8 cellular contexts compared by ENCODE assay signal in the genomic region with DNA sequence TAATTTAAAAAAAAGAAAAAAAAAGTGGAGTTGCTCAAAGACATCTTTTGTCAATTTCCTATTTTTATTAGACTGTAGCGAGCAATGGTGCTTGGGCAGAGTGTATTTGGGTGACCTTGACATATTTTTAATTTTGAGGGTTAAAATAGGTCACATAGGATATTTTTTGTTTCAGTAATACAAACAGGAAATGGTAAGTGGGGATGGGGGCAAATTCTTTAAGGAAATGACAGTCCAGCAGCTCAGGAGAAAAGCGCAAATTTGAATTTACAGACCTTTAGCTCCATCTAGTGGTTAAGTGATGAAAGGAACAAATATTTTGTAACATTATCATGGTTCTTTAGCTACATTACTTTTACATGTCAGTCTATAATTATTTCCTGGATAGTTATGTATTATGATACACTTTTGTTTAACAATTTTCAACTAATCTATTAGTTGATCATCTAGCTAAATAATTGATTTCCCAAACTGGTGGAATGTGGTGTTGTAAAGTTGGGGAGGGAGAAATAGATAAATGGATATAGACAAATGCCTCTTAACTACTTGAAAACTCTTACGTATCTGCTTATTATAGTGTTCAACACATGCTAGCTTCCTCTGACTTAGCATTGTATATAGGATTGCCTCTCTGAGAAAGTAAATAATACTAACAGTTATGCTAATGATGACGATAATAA. TPM values are rescaled to one million over a fixed set of nuclear protein-coding genes. Genes with fewer than 3 reads are reported as not detected.
DNase-seq lines count a peak whose midpoint lies in the region; ATAC-seq and TF ChIP-seq lines count a peak whose summit lies in the region.

No MANE protein-coding gene starts in this region.

- intact Hi-C loops in breast epithelium (cut with DNase I; ENCODE audit: low total_unique reads) (loop anchor here (5.0 kb wide), 1 partner anchor 287 kb away; no protein-coding TSS in a partner anchor), left colon (cut with DNase I, micrococcal nuclease) (loop anchor here in 1 of 2 donors (5.0 to 10.0 kb wide), 4 partner anchors 147 to 1560 kb away; no protein-coding TSS in a partner anchor), vagina (cut with DNase I) (loop anchor here (10.0 kb wide), 2 partner anchors 230 to 550 kb away; a partner anchor contains a TSS)

- no peaks in the 10 kb centered on the region for H3K36me3 ChIP-seq in breast epithelium
- no peaks in the 10 kb centered on the region for H3K36me3 ChIP-seq in vagina

- H3K9me3 ChIP-seq in breast epithelium, result no peaks in the 10 kb centered on the region
- H3K9me3 ChIP-seq in vagina, result no peaks in the 10 kb centered on the region

- TF ChIP-seq CTCF in breast epithelium (IDR thresholded peaks at IDR 0.05) (peak; percentile 82 to 91 (median 85)), vagina (IDR thresholded peaks at IDR 0.05) (peak; percentile 73 to 92 (median 85))

- H3K27me3 ChIP-seq in breast epithelium (no peaks in the 10 kb centered on the region), vagina (no peaks in the 10 kb centered on the region)

- H3K4me3 ChIP-seq in breast epithelium (no peak overlapping the region), vagina (no peak overlapping the region)

- ATAC-seq in HG02852 (IDR thresholded peaks at IDR 0.05; ENCODE audit: unreplicated experiment) (peak; percentile 57), left colon (peak; percentile 49), GM18868 (IDR thresholded peaks at IDR 0.05; ENCODE audit: unreplicated experiment) (no peak)

- no peak for TF ChIP-seq POLR2A in breast epithelium (IDR thresholded peaks at IDR 0.05)
- TF ChIP-seq POLR2A in vagina (IDR thresholded peaks at IDR 0.05), result no peak

- H3K27ac ChIP-seq in breast epithelium (no peak overlapping the region), vagina (no peak overlapping the region)

- DNase-seq in NCI-H2029 treated with DMSO at 0.1 percent for 48 hours (lab: John Stamatoyannopoulos, UW), result peak; percentile 68
- no peak for DNase-seq in NCI-H2029 (lab: John Stamatoyannopoulos, UW)
- DNase-seq in NCI-H774 (lab: John Stamatoyannopoulos, UW), result peak; percentile 57
- no peak for DNase-seq in breast epithelium (ENCODE audit: low spot score in 2 of 2)
- DNase-seq in left colon, result no peak
- DNase-seq in vagina (ENCODE audit: extremely low spot score in 2 of 2), result no peak

- H3K4me1 ChIP-seq in breast epithelium, result peaks cover 0 to 6% of the 10 kb centered on the region in 2 donors
- H3K4me1 ChIP-seq in vagina, result peaks cover 8% of the 10 kb centered on the region

RNA-seq across cellular contexts. Expression of a gene that starts 10.0 kb away (rescaled TPM):
- 100 to 1,000 TPM; 211 to 342 (median 300) TPM for total RNA-seq in breast epithelium
- 100 to 1,000 TPM in 1 of 2 donors, 10 to 100 TPM in 1; 75.0 to 109 TPM for total RNA-seq in left colon
- 132 TPM for total RNA-seq in vagina

Comparison
In these comparisons a context has a peak if more than half of its experiments do, and no peak if none do; other contexts are left out.
1. DNase-seq: peak in NCI-H2029 treated with DMSO at 0.1 percent for 48 hours (single experiment) and NCI-H774 (single experiment); none in NCI-H2029 (single experiment), breast epithelium (0 of 2), left colon (0 of 2) and vagina (0 of 2).